ENCODE assay signal across 1 cellular context in genomic region chr4:141636077-141636770, GRCh38.
TF ChIP-seq lines count a peak whose summit lies in the region.

Gene IL15, plus strand, starts transcription at chr4:141636583. Its CDS starts 82,882 bp downstream, at chr4:141719465.

TF ChIP-seq in H1, 55 proteins besides CTCF, POLR2A, EP300 and RAD21 (continued from another document):
- TF ChIP-seq MAX (IDR thresholded peaks at IDR 0.05) (peak; percentile 72; the same call in 1 of the 2 replicates), CBX5 (IDR thresholded peaks at IDR 0.05; ENCODE audit: low read depth, low read length) (no peak)
